In genomic region chr7:88450874-88451273, GRCh38 we compare ENCODE assay signal across 21 cellular contexts.
"Had no signal": no experiment of that assay in that cellular context is flagged by ENCODE, and none has a peak within 500 bp of the region (broad histone marks: within the 10 kb centered on the region; RNA-seq: fewer than 3 reads in every experiment).

No MANE protein-coding gene starts in this region.

- H3K9ac ChIP-seq: SK-N-SH had no signal

- H3K9me3 Mint-ChIP-seq: T-cell had no signal

- DNase-seq: MV-4-11, NCI-H1048, NCI-H1105, NCI-H1417, NCI-H1436 treated with DMSO at 0.1 percent for 48 hours, NCI-H1694, NCI-H187 treated with DMSO at 0.1 percent for 48 hours, NCI-H2029 treated with DMSO at 0.1 percent for 48 hours, NCI-H2227 treated with DMSO at 0.1 percent for 48 hours, NCI-H524, NCI-H526 treated with DMSO at 0.1 percent for 48 hours, NCI-H774, PC-3, SHP77, SK-N-SH, SW 1271, T-cell had no signal

- H3K9me3 ChIP-seq: SK-N-SH had no signal

- FAIRE-seq: HTR-8/SVneo had no signal

- H3K4me1 Mint-ChIP-seq: T-cell had no signal

- ATAC-seq: Panc1, PC-3, T-cell had no signal

- H3K27ac Mint-ChIP-seq: T-cell had no signal

- H3K4me3 Mint-ChIP-seq: T-cell had no signal

- H3K27ac ChIP-seq: HL-60, RWPE1 had no signal

- H3K4me2 ChIP-seq: SK-N-SH had no signal

- H3K36me3 Mint-ChIP-seq: T-cell had no signal
